8 cellular contexts compared by ENCODE assay signal in genomic region chr2:241701155-241701404, GRCh38. TPM values are rescaled to one million over a fixed set of nuclear protein-coding genes. Genes with fewer than 3 reads are reported as not detected.
DNase-seq lines count a peak whose midpoint lies in the region; ATAC-seq lines count a peak whose summit lies in the region.

No MANE protein-coding gene starts in this region.

- H3K27ac Mint-ChIP-seq in activated T-cell treated with anti-CD3 and anti-CD28 coated beads, Interleukin-2, amount 50 U/mL, for 72 hours, result peak overlapping the region; percentile 79

- H3K27me3 ChIP-seq in NT2/D1 (ENCODE audit: insufficient read depth, insufficient read length) (no peaks in the 10 kb centered on the region), ectodermal cell (ENCODE audit: control insufficient read depth, insufficient read depth, low read length, poor library complexity, severe bottlenecking) (no peaks in the 10 kb centered on the region), neuron (ENCODE audit: insufficient read depth, low read length) (no peaks in the 10 kb centered on the region)

- peak overlapping the region; percentile 94 to 95 for H3K4me3 Mint-ChIP-seq in activated T-cell treated with anti-CD3 and anti-CD28 coated beads, Interleukin-2, amount 50 U/mL, for 72 hours

- H3K36me3 ChIP-seq in NT2/D1 (ENCODE audit: insufficient read depth, insufficient read length, low read length) (peaks cover 24% of the 10 kb centered on the region), ectodermal cell (ENCODE audit: control insufficient read depth, insufficient read depth, low read length) (peaks cover 8% of the 10 kb centered on the region), neuron (ENCODE audit: insufficient read depth, low read length) (peaks cover 20% of the 10 kb centered on the region)

- H2AFZ ChIP-seq in neuron (ENCODE audit: low read depth, low read length), result peak overlapping the region; percentile 53

- H3K4me1 Mint-ChIP-seq in activated T-cell treated with anti-CD3 and anti-CD28 coated beads, Interleukin-2, amount 50 U/mL, for 72 hours (ENCODE audit: low read depth), result peaks cover 38% of the 10 kb centered on the region

- DNase-seq in activated T-cell treated with anti-CD3 and anti-CD28 coated beads, Interleukin-2, amount 50 U/mL, for 72 hours, result no peak
- no peak for DNase-seq in activated T-cell treated with anti-CD3 and anti-CD28 coated beads, Interleukin-2, amount 50 U/mL, for 1 hour
- DNase-seq in NT2/D1 (ENCODE audit: low read depth, low spot score) (no peak), NCI-H1930 (lab: John Stamatoyannopoulos, UW) (no peak)
- no peak for DNase-seq in stimulated activated naive CD4-positive, alpha-beta T cell treated with Interleukin-2 at 50 U/mL for 16 hours (lab: John Stamatoyannopoulos, UW)

- H3K4me3 ChIP-seq in NT2/D1 (ENCODE audit: insufficient read length, low read depth) (peak overlapping the region; percentile 99), ectodermal cell (ENCODE audit: insufficient read depth, low read depth, low read length) (peak overlapping the region; percentile 73), neuron (ENCODE audit: low read length) (peak overlapping the region; percentile 87)

- H3K9ac ChIP-seq in NT2/D1 (ENCODE audit: insufficient read length, low read depth), result peak overlapping the region; percentile 100

- H3K9me3 ChIP-seq in NT2/D1 (ENCODE audit: insufficient read depth, low read length), result peaks cover 7% of the 10 kb centered on the region
- H3K9me3 ChIP-seq in ectodermal cell (ENCODE audit: control insufficient read depth, low read length), result no peaks in the 10 kb centered on the region
- peaks cover 9% of the 10 kb centered on the region for H3K9me3 ChIP-seq in neuron (ENCODE audit: low read length)

- H3K27me3 Mint-ChIP-seq in activated T-cell treated with anti-CD3 and anti-CD28 coated beads, Interleukin-2, amount 50 U/mL, for 72 hours (ENCODE audit: low read depth), result no peaks in the 10 kb centered on the region

- no peak for ATAC-seq in activated T-cell treated with anti-CD3 and anti-CD28 coated beads, Interleukin-2, amount 50 U/mL, for 72 hours (replicated peaks in 1 of 2)
- ATAC-seq in GM19035 (IDR thresholded peaks at IDR 0.05; ENCODE audit: unreplicated experiment), result no peak

- 2% methylated on average over 16 of the region's 16 CpGs for WGBS in ectodermal cell, 2 experiments

- H3K9me3 Mint-ChIP-seq in activated T-cell treated with anti-CD3 and anti-CD28 coated beads, Interleukin-2, amount 50 U/mL, for 72 hours, result peaks cover 3% of the 10 kb centered on the region in 2 donors

- peak overlapping the region; percentile 97 for H3K27ac ChIP-seq in ectodermal cell (ENCODE audit: insufficient read depth, low read depth, low read length, poor library complexity, severe bottlenecking)

- peaks cover 6 to 12% of the 10 kb centered on the region in 2 donors for H3K36me3 Mint-ChIP-seq in activated T-cell treated with anti-CD3 and anti-CD28 coated beads, Interleukin-2, amount 50 U/mL, for 72 hours (ENCODE audit: insufficient read depth in 2 of 2)

- H3K4me1 ChIP-seq in NT2/D1 (ENCODE audit: insufficient read depth, insufficient read length) (peaks cover 11% of the 10 kb centered on the region), ectodermal cell (ENCODE audit: control insufficient read depth, insufficient read depth, low read length) (peaks cover 7% of the 10 kb centered on the region), neuron (ENCODE audit: insufficient read depth, low read length) (peaks cover 8% of the 10 kb centered on the region)

RNA-seq across cellular contexts. Expression of gene ING5, which starts 0.8 kb away (rescaled TPM):
- 10 to 100 TPM; 39.9 to 42.6 TPM for total RNA-seq in activated T-cell treated with anti-CD3 and anti-CD28 coated beads, Interleukin-2, amount 50 U/mL, for 72 hours
- 54.3 TPM for polyA plus RNA-seq in ectodermal cell (2013, experiment 1 of 4)
- 51.0 TPM for polyA plus RNA-seq in ectodermal cell (2013, experiment 2 of 4)
- polyA plus RNA-seq in ectodermal cell (2013, experiment 3 of 4), result 41.2 TPM
- 45.0 TPM for polyA plus RNA-seq in ectodermal cell (2013, experiment 4 of 4)

RNA-seq across cellular contexts. Expression of gene DTYMK, which starts 14.5 kb away (rescaled TPM):
- total RNA-seq in activated T-cell treated with anti-CD3 and anti-CD28 coated beads, Interleukin-2, amount 50 U/mL, for 72 hours, result 10 to 100 TPM; 64.6 to 97.5 TPM
- 87.3 TPM for polyA plus RNA-seq in ectodermal cell (2013, experiment 1 of 4)
- 87.3 TPM for polyA plus RNA-seq in ectodermal cell (2013, experiment 2 of 4)
- polyA plus RNA-seq in ectodermal cell (2013, experiment 3 of 4), result 77.8 TPM
- 76.4 TPM for polyA plus RNA-seq in ectodermal cell (2013, experiment 4 of 4)

RNA-seq across cellular contexts. Expression of gene D2HGDH, which starts 33.4 kb away (rescaled TPM):
- total RNA-seq in activated T-cell treated with anti-CD3 and anti-CD28 coated beads, Interleukin-2, amount 50 U/mL, for 72 hours, result 10 to 100 TPM; 24.0 to 25.8 TPM
- polyA plus RNA-seq in ectodermal cell (2013, experiment 1 of 4), result 21.8 TPM
- 22.8 TPM for polyA plus RNA-seq in ectodermal cell (2013, experiment 2 of 4)
- 27.5 TPM for polyA plus RNA-seq in ectodermal cell (2013, experiment 3 of 4)
- 28.1 TPM for polyA plus RNA-seq in ectodermal cell (2013, experiment 4 of 4)
